In genomic region chr4:67580577-67580976, GRCh38 we compare ENCODE assay signal across 13 cellular contexts. TPM values are rescaled to one million over a fixed set of nuclear protein-coding genes. Genes with fewer than 3 reads are reported as not detected.
DNase-seq lines count a peak whose midpoint lies in the region; ATAC-seq and TF ChIP-seq lines count a peak whose summit lies in the region.
"Had no signal": no experiment of that assay in that cellular context is flagged by ENCODE, and none has a peak within 500 bp of the region (broad histone marks: within the 10 kb centered on the region; RNA-seq: fewer than 3 reads in every experiment).

No MANE protein-coding gene starts in this region.

- no peak overlapping the region for H2BK15ac ChIP-seq in mesendoderm (replicated peaks; ENCODE audit: low read depth)

- no peaks in the 10 kb centered on the region for H3K27me3 Mint-ChIP-seq in activated CD4-positive, alpha-beta T cell treated with anti-CD3 and anti-CD28 coated beads, Interleukin-2, amount 10 ng/mL, durations not matched to agents 7 days and 5 days

- H4K8ac ChIP-seq in mesendoderm (ENCODE audit: low read depth, low read length), result no peak overlapping the region

- peaks cover 9% of the 10 kb centered on the region; the same call in 1 of the 2 replicates for H3F3A ChIP-seq in MM.1S (ENCODE audit: insufficient read depth, low read length)

- no peaks in the 10 kb centered on the region for H3K27me3 ChIP-seq in MM.1S (replicated peaks; ENCODE audit: insufficient read depth, low read length)
- H3K27me3 ChIP-seq in mesendoderm (ENCODE audit: insufficient read depth, low read length, poor library complexity), result no peaks in the 10 kb centered on the region
- H3K27me3 ChIP-seq: breast epithelium, hepatocyte had no signal

- H3K79me2 ChIP-seq in MM.1S (ENCODE audit: low read length), result no peaks in the 10 kb centered on the region
- no peaks in the 10 kb centered on the region for H3K79me2 ChIP-seq in mesendoderm (ENCODE audit: control insufficient read depth, insufficient read depth, low read length)
- H3K79me2 ChIP-seq: hepatocyte had no signal

- no peak for TF ChIP-seq CTCF in MM.1S (IDR thresholded peaks at IDR 0.05; ENCODE audit: low read length)

- H3K27ac Mint-ChIP-seq in activated CD4-positive, alpha-beta T cell treated with anti-CD3 and anti-CD28 coated beads, Interleukin-2, amount 10 ng/mL, durations not matched to agents 7 days and 5 days, result peak overlapping the region; percentile 82
- H3K27ac Mint-ChIP-seq in stimulated activated effector memory CD8-positive, alpha-beta T cell treated with anti-CD3 and anti-CD28 coated beads, Interleukin-12 subunit alpha, Interleukin-12 subunit beta, amount 100 ng/mL, for 72 hours, result peak overlapping the region; percentile 41

- H2AFZ ChIP-seq in MM.1S (ENCODE audit: low read length), result no peak overlapping the region
- H2AFZ ChIP-seq: hepatocyte had no signal

- H3K4me1 ChIP-seq in MM.1S (ENCODE audit: low read length) (peaks cover 19% of the 10 kb centered on the region), mesendoderm (ENCODE audit: control insufficient read depth, low read depth, low read length) (no peaks in the 10 kb centered on the region)
- H3K4me1 ChIP-seq: breast epithelium, lower lobe of right lung had no signal

- CTCF ChIA-PET in activated CD4-positive, alpha-beta T cell treated with anti-CD3 and anti-CD28 coated beads, Interleukin-2, amount 10 ng/mL, durations not matched to agents 7 days and 5 days (lab: Charles Lee), result interaction anchor here (1.2 to 1.3 kb wide), 4 partner anchors 10 to 28 kb away, joined by 3 to 6 read pairs (median 3); no protein-coding TSS in a partner anchor

- no peaks in the 10 kb centered on the region; the same call in 1 of the 2 replicates for H3K9me2 ChIP-seq in MM.1S (replicated peaks; ENCODE audit: insufficient read depth, low read length)

- H3K9ac ChIP-seq in MM.1S (ENCODE audit: low read length) (no peak overlapping the region), mesendoderm (ENCODE audit: low read length) (no peak overlapping the region)

- peaks cover 43% of the 10 kb centered on the region for H3K4me1 Mint-ChIP-seq in activated CD4-positive, alpha-beta T cell treated with anti-CD3 and anti-CD28 coated beads, Interleukin-2, amount 10 ng/mL, durations not matched to agents 7 days and 5 days
- peaks cover 17% of the 10 kb centered on the region for H3K4me1 Mint-ChIP-seq in stimulated activated effector memory CD8-positive, alpha-beta T cell treated with anti-CD3 and anti-CD28 coated beads, Interleukin-12 subunit alpha, Interleukin-12 subunit beta, amount 100 ng/mL, for 72 hours

- H4K20me1 ChIP-seq in MM.1S (ENCODE audit: insufficient read depth, low read length), result no peaks in the 10 kb centered on the region

- H4K5ac ChIP-seq in mesendoderm (ENCODE audit: low read length), result no peak overlapping the region

- H3K4me3 ChIP-seq in MM.1S (ENCODE audit: low read length) (no peak overlapping the region), mesendoderm (ENCODE audit: low read length) (no peak overlapping the region)
- H3K4me3 ChIP-seq: breast epithelium, hepatocyte, lower lobe of right lung had no signal

- H3K4ac ChIP-seq in mesendoderm (ENCODE audit: low read depth, low read length), result no peak overlapping the region

- DNase-seq in activated CD4-positive, alpha-beta T cell treated with anti-CD3 and anti-CD28 coated beads, Interleukin-2, amount 10 ng/mL, durations not matched to agents 7 days and 5 days, result no peak
- no peak for DNase-seq in activated CD4-positive, alpha-beta T cell treated with anti-CD3 and anti-CD28 coated beads, Interleukin-2, amount 50 U/mL, for 4 hours
- no peak for DNase-seq in stimulated activated effector memory CD8-positive, alpha-beta T cell treated with anti-CD3 and anti-CD28 coated beads, Interleukin-12 subunit alpha, Interleukin-12 subunit beta, amount 100 ng/mL, for 72 hours (ENCODE audit: low spot score in 2 of 2)
- DNase-seq in MM.1S (no peak), mesendoderm (no peak), retina (no peak)
- DNase-seq: DMS153; lower lobe of right lung; NK-92 treated with Interleukin-12 subunit alpha and Interleukin-12 subunit beta, amount 100 ng/mL, for 24 hours had no signal

- peaks cover 4% of the 10 kb centered on the region for H3K9me3 Mint-ChIP-seq in activated CD4-positive, alpha-beta T cell treated with anti-CD3 and anti-CD28 coated beads, Interleukin-2, amount 10 ng/mL, durations not matched to agents 7 days and 5 days
- no peaks in the 10 kb centered on the region for H3K9me3 Mint-ChIP-seq in stimulated activated effector memory CD8-positive, alpha-beta T cell treated with anti-CD3 and anti-CD28 coated beads, Interleukin-12 subunit alpha, Interleukin-12 subunit beta, amount 100 ng/mL, for 72 hours

- no peak overlapping the region for H3K27ac ChIP-seq in MM.1S (ENCODE audit: low read length)
- no peak overlapping the region for H3K27ac ChIP-seq in mesendoderm (ENCODE audit: low read depth, low read length)
- H3K27ac ChIP-seq: breast epithelium, hepatocyte, lower lobe of right lung had no signal

- H2BK5ac ChIP-seq in mesendoderm (ENCODE audit: low read length), result no peak overlapping the region

- no peak overlapping the region for H2BK120ac ChIP-seq in mesendoderm (ENCODE audit: low read depth, low read length)

- no peaks in the 10 kb centered on the region for H3K9me3 ChIP-seq in MM.1S (replicated peaks; ENCODE audit: insufficient read depth, low read length)
- H3K9me3 ChIP-seq: breast epithelium, lower lobe of right lung had no signal

- WGBS in mesendoderm (ENCODE audit: extremely low coverage, insufficient coverage, low lambda C conversion rate), result no CpG with 5 or more reads among the region's 3 CpGs

- no peak overlapping the region for H3K18ac ChIP-seq in mesendoderm (ENCODE audit: low read length)

- no peak overlapping the region for H3K4me3 Mint-ChIP-seq in activated CD4-positive, alpha-beta T cell treated with anti-CD3 and anti-CD28 coated beads, Interleukin-2, amount 10 ng/mL, durations not matched to agents 7 days and 5 days
- H3K4me3 Mint-ChIP-seq in stimulated activated effector memory CD8-positive, alpha-beta T cell treated with anti-CD3 and anti-CD28 coated beads, Interleukin-12 subunit alpha, Interleukin-12 subunit beta, amount 100 ng/mL, for 72 hours, result no peak overlapping the region

- H3K36me3 ChIP-seq in MM.1S (replicated peaks; ENCODE audit: insufficient read depth, low read length), result no peaks in the 10 kb centered on the region
- H3K36me3 ChIP-seq in mesendoderm (ENCODE audit: control insufficient read depth, insufficient read depth, low read length), result no peaks in the 10 kb centered on the region
- H3K36me3 ChIP-seq: breast epithelium, lower lobe of right lung had no signal

- no peak overlapping the region for H3K23ac ChIP-seq in mesendoderm (ENCODE audit: low read length)

- no peak overlapping the region for H2AK5ac ChIP-seq in mesendoderm (ENCODE audit: low read length)

- no peak overlapping the region for H3K4me2 ChIP-seq in MM.1S (ENCODE audit: low read depth, low read length)
- no peak overlapping the region for H3K4me2 ChIP-seq in mesendoderm (ENCODE audit: low read length)
- H3K4me2 ChIP-seq: hepatocyte had no signal

- no peak overlapping the region for H3K56ac ChIP-seq in mesendoderm (ENCODE audit: low read length)

- POLR2A ChIA-PET in activated CD4-positive, alpha-beta T cell treated with anti-CD3 and anti-CD28 coated beads, Interleukin-2, amount 10 ng/mL, durations not matched to agents 7 days and 5 days (lab: Charles Lee), result no interaction called here

- H3K36me3 Mint-ChIP-seq in activated CD4-positive, alpha-beta T cell treated with anti-CD3 and anti-CD28 coated beads, Interleukin-2, amount 10 ng/mL, durations not matched to agents 7 days and 5 days (ENCODE audit: low read depth), result peaks cover 58% of the 10 kb centered on the region
- H3K36me3 Mint-ChIP-seq in stimulated activated effector memory CD8-positive, alpha-beta T cell treated with anti-CD3 and anti-CD28 coated beads, Interleukin-12 subunit alpha, Interleukin-12 subunit beta, amount 100 ng/mL, for 72 hours, result no peaks in the 10 kb centered on the region

- ATAC-seq in GM21723 (IDR thresholded peaks at IDR 0.05; ENCODE audit: unreplicated experiment) (peak; percentile 26), HG03469 (IDR thresholded peaks at IDR 0.05; ENCODE audit: unreplicated experiment) (peak; percentile 24)
- peak; percentile 80 for ATAC-seq in stimulated activated effector memory CD8-positive, alpha-beta T cell treated with anti-CD3 and anti-CD28 coated beads, Interleukin-12 subunit alpha, Interleukin-12 subunit beta, amount 100 ng/mL, for 72 hours
- ATAC-seq: lower lobe of right lung had no signal

- H3K79me1 ChIP-seq in mesendoderm (ENCODE audit: low read length), result no peaks in the 10 kb centered on the region

RNA-seq across cellular contexts. Expression of gene STAP1, which starts 22.1 kb away (rescaled TPM):
- 10 to 100 TPM; 31.0 to 32.5 TPM for total RNA-seq in activated CD4-positive, alpha-beta T cell treated with anti-CD3 and anti-CD28 coated beads, Interleukin-2, amount 10 ng/mL, durations not matched to agents 7 days and 5 days
- polyA plus RNA-seq in mesendoderm (2013, experiment 1 of 2), result not detected
- polyA plus RNA-seq in mesendoderm (2013, experiment 2 of 2), result not detected
- total RNA-seq: hepatocyte had no signal
- polyA plus RNA-seq: hepatocyte had no signal

RNA-seq across cellular contexts. Expression of gene CENPC, which starts 35.3 kb away (rescaled TPM):
- total RNA-seq in activated CD4-positive, alpha-beta T cell treated with anti-CD3 and anti-CD28 coated beads, Interleukin-2, amount 10 ng/mL, durations not matched to agents 7 days and 5 days, result 10 to 100 TPM; 34.4 to 38.0 TPM
- polyA plus RNA-seq in mesendoderm (2013, experiment 1 of 2), result 10.3 TPM
- 10.4 TPM for polyA plus RNA-seq in mesendoderm (2013, experiment 2 of 2)

Comparison
In these comparisons a context has a peak if more than half of its experiments do, and no peak if none do; other contexts are left out.
1. ATAC-seq: peak in every context shown above with its lines; median percentile 80 in stimulated activated effector memory CD8-positive, alpha-beta T cell treated with anti-CD3 and anti-CD28 coated beads, Interleukin-12 subunit alpha, Interleukin-12 subunit beta, amount 100 ng/mL, for 72 hours; 26 in GM21723; 24 in HG03469.